8 cellular contexts compared by ENCODE assay signal in the genomic region with DNA sequence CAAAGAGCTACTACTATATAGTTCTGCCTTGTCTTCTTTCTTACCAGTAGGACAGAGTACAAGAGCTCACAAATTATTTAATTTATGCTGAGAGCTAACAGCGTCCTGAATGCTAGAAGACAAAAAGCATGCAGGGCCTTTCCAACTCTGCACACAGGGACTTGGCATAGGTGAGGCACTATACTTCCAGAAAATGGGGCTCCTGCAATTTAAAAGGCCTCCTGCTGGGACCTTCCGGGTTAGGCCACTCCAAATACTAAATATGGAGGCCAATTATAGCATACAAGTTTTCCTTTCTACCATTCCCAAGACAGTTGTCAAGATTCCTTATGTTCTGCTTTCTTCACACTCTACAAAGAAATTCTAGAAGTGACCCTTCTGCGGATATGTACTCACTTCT. TPM values are rescaled to one million over a fixed set of nuclear protein-coding genes. Genes with fewer than 3 reads are reported as not detected.
DNase-seq lines count a peak whose midpoint lies in the region; ATAC-seq, FAIRE-seq and TF ChIP-seq lines count a peak whose summit lies in the region.

No MANE protein-coding gene starts in this region.

- H3K27me3 ChIP-seq in GM12878 (replicated peaks in 1 of 2; ENCODE audit: control insufficient read depth in 2 of 2, insufficient read depth in 2 of 2, low read length in 1 of 2) (no peaks in the 10 kb centered on the region), lower lobe of right lung (ENCODE audit: low read depth) (peaks cover 2% of the 10 kb centered on the region), aorta (ENCODE audit: control insufficient read depth in 1 of 2, insufficient read depth in 2 of 2, low read length in 1 of 2) (no peaks in the 10 kb centered on the region)

- H3K36me3 ChIP-seq in GM12878 (ENCODE audit: control insufficient read depth in 2 of 2, insufficient read depth in 2 of 2, low read length in 1 of 2) (no peaks in the 10 kb centered on the region), lower lobe of right lung (no peaks in the 10 kb centered on the region), aorta (ENCODE audit: control insufficient read depth in 1 of 2, insufficient read depth in 2 of 2, low read length in 1 of 2) (no peaks in the 10 kb centered on the region)

- no peak for FAIRE-seq in GM12878 (lab: Jason Lieb, UNC)

- RAD21 ChIA-PET in GM12878 (lab: Charles Lee; ENCODE audit: unreplicated experiment): interaction anchor here (0.5 to 1.5 kb wide), 3 partner anchors 171 to 749 kb away, joined by 3 to 5 read pairs (median 3); no protein-coding TSS in a partner anchor

- H3K9me3 Mint-ChIP-seq in activated naive CD4-positive, alpha-beta T cell treated with anti-CD3 and anti-CD28 coated beads, Interleukin-2, amount 10 ng/mL, durations not matched to agents 7 days and 5 days: no peaks in the 10 kb centered on the region

- TF ChIP-seq RAD21 in GM12878 (IDR thresholded peaks at IDR 0.05; ENCODE audit: insufficient read depth, low read depth, low read length): no peak

- no peak for TF ChIP-seq CTCF in GM12878 (IDR thresholded peaks at IDR 0.05 in 2 of 3, conservative IDR thresholded peaks at IDR 0.05 in 1 of 3; ENCODE audit: control insufficient read depth in 2 of 3, extremely low read depth in 1 of 3, insufficient read depth in 1 of 3, low read depth in 3 of 3, low read length in 3 of 3)
- TF ChIP-seq CTCF in lower lobe of right lung (IDR thresholded peaks at IDR 0.05): no peak

- DNase-seq in activated naive CD4-positive, alpha-beta T cell treated with anti-CD3 and anti-CD28 coated beads, Interleukin-2, amount 10 ng/mL, durations not matched to agents 7 days and 5 days: no peak
- DNase-seq in activated naive CD4-positive, alpha-beta T cell (lab: John Stamatoyannopoulos, UW): no peak
- peak; percentile 30 for DNase-seq in NCI-H1417 treated with DMSO at 0.1 percent for 48 hours (lab: John Stamatoyannopoulos, UW)
- no peak for DNase-seq in GM12878 (ENCODE audit: low read depth, low spot score)
- no peak for DNase-seq in lower lobe of right lung
- DNase-seq in aorta: no peak
- no peak for DNase-seq in stimulated activated CD4-positive, alpha-beta T cell treated with anti-CD3 and anti-CD28 coated beads, Interleukin-2, amount 100 ng/mL, for 48 hours
- DNase-seq in effector CD8-positive, alpha-beta T cell (lab: John Stamatoyannopoulos, UW): no peak

- no peak for TF ChIP-seq EP300 in GM12878 (IDR thresholded peaks at IDR 0.05; ENCODE audit: borderline replicate concordance in 1 of 2, control insufficient read depth in 1 of 2, low read depth in 2 of 2, low read length in 2 of 2)

- H3K9ac ChIP-seq in GM12878 (ENCODE audit: control insufficient read depth, insufficient read depth, low read length): peak overlapping the region; percentile 60

- H4K20me1 ChIP-seq in GM12878 (ENCODE audit: control insufficient read depth, insufficient read depth): no peaks in the 10 kb centered on the region

- CTCF ChIA-PET in activated naive CD4-positive, alpha-beta T cell treated with anti-CD3 and anti-CD28 coated beads, Interleukin-2, amount 10 ng/mL, durations not matched to agents 7 days and 5 days (lab: Charles Lee): interaction anchor here (0.8 to 1.9 kb wide), 4 partner anchors 13 to 36 kb away, joined by 3 to 5 read pairs (median 4); no protein-coding TSS in a partner anchor
- CTCF ChIA-PET in GM12878 (lab: Yijun Ruan, JAX): interaction anchor here (1.2 to 4.0 kb wide), 5 partner anchors 14 to 281 kb away, joined by 4 to 28 read pairs (median 4); partner anchors contain the start of gene DYNC2H1

- H3K27me3 Mint-ChIP-seq in activated naive CD4-positive, alpha-beta T cell treated with anti-CD3 and anti-CD28 coated beads, Interleukin-2, amount 10 ng/mL, durations not matched to agents 7 days and 5 days: peaks cover 3% of the 10 kb centered on the region

- peak overlapping the region; percentile 93 for H3K27ac Mint-ChIP-seq in activated naive CD4-positive, alpha-beta T cell treated with anti-CD3 and anti-CD28 coated beads, Interleukin-2, amount 10 ng/mL, durations not matched to agents 7 days and 5 days

- peak overlapping the region; percentile 100 for H2AFZ ChIP-seq in GM12878 (ENCODE audit: control insufficient read depth, low read depth, low read length)

- no peaks in the 10 kb centered on the region for H3K4me1 ChIP-seq in GM12878 (ENCODE audit: control insufficient read depth, insufficient read depth, low read length)
- peaks cover 17% of the 10 kb centered on the region for H3K4me1 ChIP-seq in lower lobe of right lung
- H3K4me1 ChIP-seq in aorta (ENCODE audit: control insufficient read depth in 1 of 2, insufficient read depth in 2 of 2, low read length in 2 of 2): peaks cover 0 to 4% of the 10 kb centered on the region in 2 donors

- no peak for TF ChIP-seq POLR2A in GM12878 (IDR thresholded peaks at IDR 0.05; ENCODE audit: low read depth, low read length)

- no peaks in the 10 kb centered on the region for H3K9me3 ChIP-seq in GM12878 (replicated peaks; ENCODE audit: control insufficient read depth, insufficient read depth, low read length)
- no peaks in the 10 kb centered on the region for H3K9me3 ChIP-seq in lower lobe of right lung
- H3K9me3 ChIP-seq in aorta (ENCODE audit: control insufficient read depth, low read length): no peaks in the 10 kb centered on the region

- ATAC-seq in GM12878: peak; percentile 26
- ATAC-seq in lower lobe of right lung: peak in 1 of 2 donors; percentile 1
- no peak for ATAC-seq in aorta (ENCODE audit: low FRiP score)

- H3K4me3 Mint-ChIP-seq in activated naive CD4-positive, alpha-beta T cell treated with anti-CD3 and anti-CD28 coated beads, Interleukin-2, amount 10 ng/mL, durations not matched to agents 7 days and 5 days: peak overlapping the region; percentile 76

- H3K36me3 Mint-ChIP-seq in activated naive CD4-positive, alpha-beta T cell treated with anti-CD3 and anti-CD28 coated beads, Interleukin-2, amount 10 ng/mL, durations not matched to agents 7 days and 5 days: peaks cover 16% of the 10 kb centered on the region

- 0% methylated on average over 3 of the region's 3 CpGs for WGBS in GM12878 (ENCODE audit: insufficient coverage, insufficient replicate concordance, low lambda C conversion rate, missing lambda C conversion rate)
- 2 to 8% methylated on average over 3 of the region's 3 CpGs for WGBS in aorta, 2 donors

- peak overlapping the region; percentile 96 for H3K4me3 ChIP-seq in GM12878
- H3K4me3 ChIP-seq in lower lobe of right lung: peak overlapping the region; percentile 92
- H3K4me3 ChIP-seq in aorta (ENCODE audit: low read length in 2 of 2): peak overlapping the region; percentile 74 to 92

- BruUV-seq in GM12878 (replicated peaks; lab: Mats Ljungman, UMichigan): TSS peak; percentile 59

- POLR2A ChIA-PET in GM12878 (lab: Charles Lee): interaction anchor here (0.6 to 2.7 kb wide), 5 partner anchors 17 to 1489 kb away, joined by 3 to 21 read pairs (median 4); partner anchors contain the start of gene DYNC2H1

- in situ Hi-C loops in GM12878 (cut with MboI): no loop called here

- SMC1A ChIA-PET in GM12878 (lab: Charles Lee; ENCODE audit: uncharacterized antibody, unreplicated experiment): interaction anchor here (1.3 to 1.5 kb wide), 2 partner anchors 10 to 34 kb away, joined by 6 read pairs; no protein-coding TSS in a partner anchor

- intact Hi-C loops in GM12878 (cut with micrococcal nuclease; ENCODE audit: unreplicated experiment): loop anchor here (10.0 kb wide), 1 partner anchor 514 kb away; no protein-coding TSS in a partner anchor
- intact Hi-C loops in lower lobe of right lung (cut with DNase I): no loop called here
- intact Hi-C loops in aorta (cut with DNase I): no loop called here

- no peak overlapping the region for H3K27ac ChIP-seq in GM12878 (ENCODE audit: control insufficient read depth, insufficient read depth)
- no peak overlapping the region for H3K27ac ChIP-seq in lower lobe of right lung
- no peak overlapping the region for H3K27ac ChIP-seq in aorta (ENCODE audit: low read depth in 1 of 2, low read length in 2 of 2)

- peaks cover 33% of the 10 kb centered on the region for H3K4me1 Mint-ChIP-seq in activated naive CD4-positive, alpha-beta T cell treated with anti-CD3 and anti-CD28 coated beads, Interleukin-2, amount 10 ng/mL, durations not matched to agents 7 days and 5 days

- peaks cover 53% of the 10 kb centered on the region for H3K79me2 ChIP-seq in GM12878 (ENCODE audit: control insufficient read depth, insufficient read depth, low read length)

- peak overlapping the region; percentile 32; the same call in 1 of the 2 replicates for H3K4me2 ChIP-seq in GM12878 (ENCODE audit: control insufficient read depth, insufficient read depth)

RNA-seq across cellular contexts. Expression of gene DCUN1D5, which starts 0.9 kb away (rescaled TPM):
- total RNA-seq in GM12878 (2013; cell fraction: nucleolus; rRNA removed): 54.9 and 60.0 TPM in 2 replicates
- total RNA-seq in GM12878 (2014; rRNA removed): 70.0 and 76.2 TPM in 2 replicates
- 55.2 and 55.3 TPM in 2 replicates for total RNA-seq in GM12878 (2014; rRNA removed; fragmentation: Illumina TruSeq; extraction: Trizol)
- 43.4 and 47.5 TPM in 2 replicates for total RNA-seq in GM12878 (2021)
- polyA plus RNA-seq in GM12878 (2011; ENCODE audit: low read depth): 30.9 TPM
- polyA plus RNA-seq in GM12878 (2011; rRNA removed): 65.9 and 106 TPM in 2 replicates
- 39.6 and 42.2 TPM in 2 replicates for polyA plus RNA-seq in GM12878 (2011; cell fraction: cytosol; rRNA removed)
- 30.3 TPM in 2 replicates for polyA plus RNA-seq in GM12878 (2011; cell fraction: nucleus; rRNA removed)
- polyA plus RNA-seq in GM12878 (2012): 44.5 and 47.3 TPM in 2 replicates
- 37.5 and 42.0 TPM in 2 replicates for polyA plus RNA-seq in GM12878 (2014; fragmentation: Illumina TruSeq; extraction: Trizol)
- 10 to 100 TPM; 20.4 to 42.8 TPM for polyA plus RNA-seq in GM12878 (2014; fragmentation: Nextera tagmentation; extraction: Ambion mirVana)
- polyA plus RNA-seq in GM12878 (2014; rRNA removed): 70.5 and 74.6 TPM in 2 replicates
- polyA plus RNA-seq in GM12878 (2016; fragmentation: Nextera tagmentation; extraction: Ambion mirVana): 10 to 100 TPM; 82.3 to 87.0 TPM
- 11.9 and 19.5 TPM in 2 replicates for polyA minus RNA-seq in GM12878 (2011; rRNA and poly(A)+ RNA removed)
- 16.2 and 19.9 TPM in 2 replicates for polyA minus RNA-seq in GM12878 (2011; cell fraction: cytosol; rRNA and poly(A)+ RNA removed)
- polyA minus RNA-seq in GM12878 (2011; cell fraction: nucleus; rRNA and poly(A)+ RNA removed): 21.4 and 34.0 TPM in 2 replicates
- 18.1 TPM for total RNA-seq in lower lobe of right lung
- total RNA-seq in aorta: 10 to 100 TPM; 18.1 to 20.0 TPM
- polyA plus RNA-seq in aorta: 10 to 100 TPM; 10.5 to 14.7 TPM

RNA-seq across cellular contexts. Expression of gene DYNC2H1, which starts 18.2 kb away (rescaled TPM):
- total RNA-seq in GM12878 (2013; cell fraction: nucleolus; rRNA removed): 3.8 and 4.6 TPM in 2 replicates
- total RNA-seq in GM12878 (2014; rRNA removed) (0.11 and 0.17 TPM in 2 replicates), GM12878 (2014; rRNA removed; fragmentation: Illumina TruSeq; extraction: Trizol) (0.22 and 0.23 TPM in 2 replicates), GM12878 (2021) (0.23 and 0.29 TPM in 2 replicates), lower lobe of right lung (22.1 TPM), aorta (10 to 100 TPM; 13.6 to 22.1 TPM)
- 0.03 TPM for polyA plus RNA-seq in GM12878 (2011; ENCODE audit: low read depth)
- polyA plus RNA-seq in GM12878 (2011; rRNA removed) (3.9 and 6.5 TPM in 2 replicates), GM12878 (2014; fragmentation: Illumina TruSeq; extraction: Trizol) (0.10 and 0.12 TPM in 2 replicates), GM12878 (2014; fragmentation: Nextera tagmentation; extraction: Ambion mirVana) (not detected), GM12878 (2014; rRNA removed) (0.45 TPM in 1 of 2 replicates, not detected in the other), GM12878 (2016; fragmentation: Nextera tagmentation; extraction: Ambion mirVana) (under 1 TPM; 0.16 to 0.25 TPM), aorta (10 to 100 TPM in 1 of 2 donors, under 1 TPM in 1; 0.88 to 19.4 TPM)
- polyA plus RNA-seq in GM12878 (2011; cell fraction: cytosol; rRNA removed): 1.4 and 1.8 TPM in 2 replicates
- polyA plus RNA-seq in GM12878 (2011; cell fraction: nucleus; rRNA removed): 4.2 and 7.4 TPM in 2 replicates
- polyA plus RNA-seq in GM12878 (2012): 0.15 TPM in 2 replicates
- polyA minus RNA-seq in GM12878 (2011; rRNA and poly(A)+ RNA removed): 4.4 and 6.6 TPM in 2 replicates
- 1.2 and 1.6 TPM in 2 replicates for polyA minus RNA-seq in GM12878 (2011; cell fraction: cytosol; rRNA and poly(A)+ RNA removed)
- polyA minus RNA-seq in GM12878 (2011; cell fraction: nucleus; rRNA and poly(A)+ RNA removed): 8.2 and 11.7 TPM in 2 replicates
